Comparison of ENCODE assay signal across 19 cellular contexts in the genomic region with DNA sequence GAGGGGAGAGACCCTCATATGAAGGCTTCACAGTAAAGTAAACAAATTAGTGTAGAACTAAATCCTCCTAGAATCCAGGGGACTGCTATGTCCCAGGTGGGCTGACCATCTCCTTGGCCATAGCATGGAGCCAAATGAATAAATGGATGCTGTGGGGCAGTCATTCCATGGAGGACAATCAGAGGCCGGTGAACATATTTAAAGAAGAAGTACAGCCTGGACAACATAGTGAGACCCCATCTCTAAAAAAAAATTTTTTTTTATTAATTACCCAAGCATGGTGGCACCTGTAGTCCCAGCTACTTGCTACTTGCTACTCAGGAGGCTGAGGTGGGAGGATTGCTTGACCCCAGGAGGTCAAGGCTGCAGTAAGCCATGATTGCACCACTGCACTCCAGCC. TPM values are rescaled to one million over a fixed set of nuclear protein-coding genes. Genes with fewer than 3 reads are reported as not detected.
DNase-seq lines count a peak whose midpoint lies in the region; ATAC-seq and TF ChIP-seq lines count a peak whose summit lies in the region.
"Had no signal": no experiment of that assay in that cellular context is flagged by ENCODE, and none has a peak within 500 bp of the region (broad histone marks: within the 10 kb centered on the region; RNA-seq: fewer than 3 reads in every experiment).

No MANE protein-coding gene starts in this region.

- H3K36me3 ChIP-seq in heart left ventricle = no peaks in the 10 kb centered on the region
- H3K36me3 ChIP-seq: SJSA1 had no signal

- 91 to 100% (median 95%) methylated on average over 1 of the region's 1 CpG for WGBS in heart left ventricle, 4 donors

- TF ChIP-seq POLR2A in heart left ventricle (IDR thresholded peaks at IDR 0.05) = no peak

- H3K27me3 Mint-ChIP-seq in activated T-helper 1 cell treated with anti-CD3 and anti-CD28 coated beads, Interleukin-12 subunit alpha, Interleukin-12 subunit beta, Interleukin-2, Interleukin-4 antibody, amounts not matched to agents 30 ng/mL and 10 ng/mL and 1 ng/mL, durations not matched to agents 14 hours and 24 hours and 36 hours (ENCODE audit: insufficient read depth) = peaks cover 2% of the 10 kb centered on the region
- peaks cover 4% of the 10 kb centered on the region for H3K27me3 Mint-ChIP-seq in nephron (ENCODE audit: low read depth)
- no peaks in the 10 kb centered on the region for H3K27me3 Mint-ChIP-seq in chondrocyte (ENCODE audit: low read depth)

- no peaks in the 10 kb centered on the region for H3K27me3 ChIP-seq in heart left ventricle
- H3K27me3 ChIP-seq: SJSA1 had no signal

- H3K9me3 Mint-ChIP-seq in activated T-helper 1 cell treated with anti-CD3 and anti-CD28 coated beads, Interleukin-12 subunit alpha, Interleukin-12 subunit beta, Interleukin-2, Interleukin-4 antibody, amounts not matched to agents 30 ng/mL and 10 ng/mL and 1 ng/mL, durations not matched to agents 14 hours and 24 hours and 36 hours = no peaks in the 10 kb centered on the region
- H3K9me3 Mint-ChIP-seq in nephron = no peaks in the 10 kb centered on the region
- H3K9me3 Mint-ChIP-seq in chondrocyte (ENCODE audit: low read depth) = no peaks in the 10 kb centered on the region
- H3K9me3 Mint-ChIP-seq: CD8-positive, alpha-beta T cell had no signal

- peak overlapping the region; percentile 68 for H3K27ac Mint-ChIP-seq in activated T-helper 1 cell treated with anti-CD3 and anti-CD28 coated beads, Interleukin-12 subunit alpha, Interleukin-12 subunit beta, Interleukin-2, Interleukin-4 antibody, amounts not matched to agents 30 ng/mL and 10 ng/mL and 1 ng/mL, durations not matched to agents 14 hours and 24 hours and 36 hours
- H3K27ac Mint-ChIP-seq in nephron (peak overlapping the region; percentile 83 to 93 (median 89)), chondrocyte (ENCODE audit: unreplicated experiment) (no peak overlapping the region)
- H3K27ac Mint-ChIP-seq: CD8-positive, alpha-beta T cell had no signal

- no peaks in the 10 kb centered on the region for H3K9me3 ChIP-seq in heart left ventricle
- H3K9me3 ChIP-seq: SJSA1 had no signal

- H3K27ac ChIP-seq in heart left ventricle = no peak overlapping the region
- H3K27ac ChIP-seq: KMS-11, SJSA1 had no signal

- no peak overlapping the region for H3K4me3 Mint-ChIP-seq in activated T-helper 1 cell treated with anti-CD3 and anti-CD28 coated beads, Interleukin-12 subunit alpha, Interleukin-12 subunit beta, Interleukin-2, Interleukin-4 antibody, amounts not matched to agents 30 ng/mL and 10 ng/mL and 1 ng/mL, durations not matched to agents 14 hours and 24 hours and 36 hours
- peak overlapping the region in 1 of 3 experiments; percentile 53 for H3K4me3 Mint-ChIP-seq in nephron
- H3K4me3 Mint-ChIP-seq in chondrocyte (ENCODE audit: unreplicated experiment) = no peak overlapping the region
- H3K4me3 Mint-ChIP-seq: CD8-positive, alpha-beta T cell had no signal

- no peak overlapping the region for H3K4me3 ChIP-seq in heart left ventricle
- H3K4me3 ChIP-seq: SJSA1 had no signal

- TF ChIP-seq CTCF in heart left ventricle (IDR thresholded peaks at IDR 0.05) (no peak), nephron (IDR thresholded peaks at IDR 0.05; ENCODE audit: unreplicated experiment in 3 of 3) (no peak), chondrocyte (IDR thresholded peaks at IDR 0.05) (no peak)

- peaks cover 36% of the 10 kb centered on the region for H3K4me1 Mint-ChIP-seq in activated T-helper 1 cell treated with anti-CD3 and anti-CD28 coated beads, Interleukin-12 subunit alpha, Interleukin-12 subunit beta, Interleukin-2, Interleukin-4 antibody, amounts not matched to agents 30 ng/mL and 10 ng/mL and 1 ng/mL, durations not matched to agents 14 hours and 24 hours and 36 hours (ENCODE audit: low read depth)
- H3K4me1 Mint-ChIP-seq in nephron (peaks cover 39% of the 10 kb centered on the region), chondrocyte (ENCODE audit: low read depth) (peaks cover 11% of the 10 kb centered on the region)

- peaks cover 1% of the 10 kb centered on the region for H3K36me3 Mint-ChIP-seq in activated T-helper 1 cell treated with anti-CD3 and anti-CD28 coated beads, Interleukin-12 subunit alpha, Interleukin-12 subunit beta, Interleukin-2, Interleukin-4 antibody, amounts not matched to agents 30 ng/mL and 10 ng/mL and 1 ng/mL, durations not matched to agents 14 hours and 24 hours and 36 hours (ENCODE audit: low read depth)
- no peaks in the 10 kb centered on the region for H3K36me3 Mint-ChIP-seq in nephron (ENCODE audit: low read depth)
- H3K36me3 Mint-ChIP-seq in chondrocyte (ENCODE audit: low read depth) = no peaks in the 10 kb centered on the region
- H3K36me3 Mint-ChIP-seq: CD8-positive, alpha-beta T cell had no signal

- peaks cover 0 to 12% (median 6%) of the 10 kb centered on the region in 12 donors for H3K4me1 ChIP-seq in heart left ventricle

- DNase-seq in cardiac septum (ENCODE audit: low spot score) (peak; percentile 41), heart left ventricle (no peak), chondrocyte (ENCODE audit: low spot score) (no peak), NCI-H69 (lab: John Stamatoyannopoulos, UW) (no peak), hippocampal formation (lab: John Stamatoyannopoulos, UW) (no peak)
- no peak for DNase-seq in activated T-helper 1 cell treated with anti-CD3 and anti-CD28 coated beads, Interleukin-12 subunit alpha, Interleukin-12 subunit beta, Interleukin-2, Interleukin-4 antibody, amounts not matched to agents 30 ng/mL and 10 ng/mL and 1 ng/mL, durations not matched to agents 14 hours and 24 hours and 36 hours (ENCODE audit: low spot score)
- DNase-seq: Calu3, DMS153, MV-4-11, NCI-H1694 treated with DMSO at 0.1 percent for 48 hours, NCI-H446, NCI-H526, OCI-M1 had no signal

- ATAC-seq in heart left ventricle = no peak
- ATAC-seq: CD8-positive, alpha-beta T cell; Right ventricle myocardium inferior had no signal

- intact Hi-C loops in cardiac septum (cut with DNase I) = no loop called here
- intact Hi-C loops in heart left ventricle (cut with DNase I) = no loop called here
- intact Hi-C loops in activated T-helper 1 cell treated with anti-CD3 and anti-CD28 coated beads, Interleukin-12 subunit alpha, Interleukin-12 subunit beta, Interleukin-2, Interleukin-4 antibody, amounts not matched to agents 30 ng/mL and 10 ng/mL and 1 ng/mL, durations not matched to agents 14 hours and 24 hours and 36 hours (cut with micrococcal nuclease) = no loop called here

RNA-seq across cellular contexts. Expression of a gene that starts 5.3 kb away (rescaled TPM):
- 33.7 TPM for total RNA-seq in cardiac septum
- 10 to 100 TPM; 16.4 to 53.6 (median 28.1) TPM for total RNA-seq in heart left ventricle
- polyA plus RNA-seq in heart left ventricle = 10 to 100 TPM; 11.3 to 41.0 TPM
- 171 and 175 TPM in 2 replicates for total RNA-seq in activated T-helper 1 cell treated with anti-CD3 and anti-CD28 coated beads, Interleukin-12 subunit alpha, Interleukin-12 subunit beta, Interleukin-2, Interleukin-4 antibody, amounts not matched to agents 30 ng/mL and 10 ng/mL and 1 ng/mL, durations not matched to agents 14 hours and 24 hours and 36 hours
- total RNA-seq in chondrocyte = 56.6 to 62.7 TPM (median 61.3 TPM) in 3 replicates

RNA-seq across cellular contexts. Expression of a gene that starts 35.3 kb away (rescaled TPM):
- total RNA-seq in cardiac septum = 11.9 TPM
- total RNA-seq in heart left ventricle = 10 to 100 TPM in 2 of 9 donors, 1 to 10 TPM in 7; 3.5 to 26.8 (median 7.1) TPM
- polyA plus RNA-seq in heart left ventricle = 10 to 100 TPM in 1 of 2 donors, 1 to 10 TPM in 1; 8.1 to 16.6 TPM
- total RNA-seq in activated T-helper 1 cell treated with anti-CD3 and anti-CD28 coated beads, Interleukin-12 subunit alpha, Interleukin-12 subunit beta, Interleukin-2, Interleukin-4 antibody, amounts not matched to agents 30 ng/mL and 10 ng/mL and 1 ng/mL, durations not matched to agents 14 hours and 24 hours and 36 hours = 33.2 and 34.2 TPM in 2 replicates
- 1.6 to 6.6 TPM (median 2.6 TPM) in 3 replicates for total RNA-seq in chondrocyte
- total RNA-seq: Calu3, HT1080, SJSA1 had no signal
